29 cellular contexts compared by ENCODE assay signal in genomic region chr7:106029448-106029847, GRCh38.
"Had no signal": no experiment of that assay in that cellular context is flagged by ENCODE, and none has a peak within 500 bp of the region (broad histone marks: within the 10 kb centered on the region; RNA-seq: fewer than 3 reads in every experiment).

No MANE protein-coding gene starts in this region.

- H3K27me3 ChIP-seq: adrenal gland, pancreas, testis, transverse colon had no signal

- H3K27ac Mint-ChIP-seq: activated CD4-positive, alpha-beta T cell treated with anti-CD3 and anti-CD28 coated beads for 36 hours; activated naive CD4-positive, alpha-beta T cell treated with anti-CD3 and anti-CD28 coated beads for 36 hours; activated naive CD8-positive, alpha-beta T cell treated with anti-CD3 and anti-CD28 coated beads for 36 hours; endodermal cell had no signal

- FAIRE-seq: keratinocyte, pancreas, urothelium cell line had no signal

- H3K4me3 ChIP-seq: adrenal gland, coronary artery, pancreas, prostate gland, spleen, testis, transverse colon had no signal

- H3K9me3 Mint-ChIP-seq: activated naive CD4-positive, alpha-beta T cell treated with anti-CD3 and anti-CD28 coated beads for 36 hours; activated naive CD8-positive, alpha-beta T cell treated with anti-CD3 and anti-CD28 coated beads for 36 hours; naive thymus-derived CD8-positive, alpha-beta T cell; neural crest cell had no signal

- H3K27ac ChIP-seq: adrenal gland, brain microvascular endothelial cell, coronary artery, pancreas, prostate gland, spleen, testis, transverse colon had no signal

- H3K36me3 Mint-ChIP-seq: activated naive CD8-positive, alpha-beta T cell treated with anti-CD3 and anti-CD28 coated beads for 36 hours; naive thymus-derived CD8-positive, alpha-beta T cell had no signal

- H3K27me3 Mint-ChIP-seq: activated CD4-positive, alpha-beta T cell treated with anti-CD3 and anti-CD28 coated beads for 36 hours; activated naive CD8-positive, alpha-beta T cell treated with anti-CD3 and anti-CD28 coated beads for 36 hours had no signal

- H3K4me1 ChIP-seq: adrenal gland, pancreas, prostate gland, testis had no signal

- H3K4me3 Mint-ChIP-seq: activated CD4-positive, alpha-beta T cell treated with anti-CD3 and anti-CD28 coated beads for 36 hours; activated naive CD4-positive, alpha-beta T cell treated with anti-CD3 and anti-CD28 coated beads for 36 hours; activated naive CD8-positive, alpha-beta T cell treated with anti-CD3 and anti-CD28 coated beads for 36 hours; endodermal cell; neural crest cell had no signal

- H3K9me3 ChIP-seq: adrenal gland, pancreas, prostate gland, testis, transverse colon had no signal

- H3K36me3 ChIP-seq: adrenal gland, brain microvascular endothelial cell, pancreas, prostate gland, spleen, transverse colon had no signal

- DNase-seq: activated CD4-positive, alpha-beta T cell treated with anti-CD3 and anti-CD28 coated beads for 36 hours; activated CD4-positive, CD25-positive, alpha-beta regulatory T cell; activated effector memory CD4-positive, alpha-beta T cell treated with Interleukin-2 at 50 U/mL for 16 hours; activated naive CD4-positive, alpha-beta T cell treated with anti-CD3 and anti-CD28 coated beads for 36 hours; activated naive CD8-positive, alpha-beta T cell treated with anti-CD3 and anti-CD28 coated beads for 36 hours; adrenal gland; aorta; brain microvascular endothelial cell; foreskin fibroblast; head of caudate nucleus; hippocampal formation; left cardiac atrium; left ventricle myocardium superior; naive thymus-derived CD8-positive, alpha-beta T cell; nucleus accumbens; pancreas; right cardiac atrium; spleen; stimulated activated naive CD4-positive, alpha-beta T cell treated with Interleukin-2 at 50 U/mL for 16 hours; T-helper 2 cell; testis; transverse colon had no signal

- ATAC-seq: activated CD4-positive, alpha-beta T cell treated with anti-CD3 and anti-CD28 coated beads for 36 hours; esophagus mucosa; left cardiac atrium; left ventricle myocardium superior; naive thymus-derived CD8-positive, alpha-beta T cell; pancreas; right cardiac atrium had no signal
